ENCODE assay signal across 1 cellular context in the genomic region with DNA sequence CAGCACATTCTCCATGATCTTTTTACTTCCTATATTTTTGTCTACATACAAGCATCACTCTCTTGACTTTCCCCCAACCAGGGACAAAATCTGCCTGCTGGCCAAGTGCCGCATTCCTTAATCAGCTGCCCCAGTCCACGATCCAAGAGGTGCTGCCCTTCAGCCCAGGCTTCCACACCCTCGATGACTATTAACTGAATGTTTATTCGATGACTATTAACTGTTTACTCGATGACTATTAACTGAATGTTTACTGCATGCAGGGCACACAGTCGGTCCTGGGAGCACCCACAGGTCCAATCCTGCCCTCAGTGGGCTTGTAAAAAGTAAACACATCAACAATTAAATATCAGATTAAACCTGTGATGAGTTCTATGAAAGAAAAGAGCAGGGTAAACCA.
TF ChIP-seq lines count a peak whose summit lies in the region.

No MANE protein-coding gene starts in this region.

TF ChIP-seq in GM23338, 12 proteins besides CTCF, POLR2A, EP300 and RAD21:
- no peak for TF ChIP-seq STAT1 (IDR thresholded peaks at IDR 0.05; ENCODE audit: unreplicated experiment)
- TF ChIP-seq, protein P1, sequence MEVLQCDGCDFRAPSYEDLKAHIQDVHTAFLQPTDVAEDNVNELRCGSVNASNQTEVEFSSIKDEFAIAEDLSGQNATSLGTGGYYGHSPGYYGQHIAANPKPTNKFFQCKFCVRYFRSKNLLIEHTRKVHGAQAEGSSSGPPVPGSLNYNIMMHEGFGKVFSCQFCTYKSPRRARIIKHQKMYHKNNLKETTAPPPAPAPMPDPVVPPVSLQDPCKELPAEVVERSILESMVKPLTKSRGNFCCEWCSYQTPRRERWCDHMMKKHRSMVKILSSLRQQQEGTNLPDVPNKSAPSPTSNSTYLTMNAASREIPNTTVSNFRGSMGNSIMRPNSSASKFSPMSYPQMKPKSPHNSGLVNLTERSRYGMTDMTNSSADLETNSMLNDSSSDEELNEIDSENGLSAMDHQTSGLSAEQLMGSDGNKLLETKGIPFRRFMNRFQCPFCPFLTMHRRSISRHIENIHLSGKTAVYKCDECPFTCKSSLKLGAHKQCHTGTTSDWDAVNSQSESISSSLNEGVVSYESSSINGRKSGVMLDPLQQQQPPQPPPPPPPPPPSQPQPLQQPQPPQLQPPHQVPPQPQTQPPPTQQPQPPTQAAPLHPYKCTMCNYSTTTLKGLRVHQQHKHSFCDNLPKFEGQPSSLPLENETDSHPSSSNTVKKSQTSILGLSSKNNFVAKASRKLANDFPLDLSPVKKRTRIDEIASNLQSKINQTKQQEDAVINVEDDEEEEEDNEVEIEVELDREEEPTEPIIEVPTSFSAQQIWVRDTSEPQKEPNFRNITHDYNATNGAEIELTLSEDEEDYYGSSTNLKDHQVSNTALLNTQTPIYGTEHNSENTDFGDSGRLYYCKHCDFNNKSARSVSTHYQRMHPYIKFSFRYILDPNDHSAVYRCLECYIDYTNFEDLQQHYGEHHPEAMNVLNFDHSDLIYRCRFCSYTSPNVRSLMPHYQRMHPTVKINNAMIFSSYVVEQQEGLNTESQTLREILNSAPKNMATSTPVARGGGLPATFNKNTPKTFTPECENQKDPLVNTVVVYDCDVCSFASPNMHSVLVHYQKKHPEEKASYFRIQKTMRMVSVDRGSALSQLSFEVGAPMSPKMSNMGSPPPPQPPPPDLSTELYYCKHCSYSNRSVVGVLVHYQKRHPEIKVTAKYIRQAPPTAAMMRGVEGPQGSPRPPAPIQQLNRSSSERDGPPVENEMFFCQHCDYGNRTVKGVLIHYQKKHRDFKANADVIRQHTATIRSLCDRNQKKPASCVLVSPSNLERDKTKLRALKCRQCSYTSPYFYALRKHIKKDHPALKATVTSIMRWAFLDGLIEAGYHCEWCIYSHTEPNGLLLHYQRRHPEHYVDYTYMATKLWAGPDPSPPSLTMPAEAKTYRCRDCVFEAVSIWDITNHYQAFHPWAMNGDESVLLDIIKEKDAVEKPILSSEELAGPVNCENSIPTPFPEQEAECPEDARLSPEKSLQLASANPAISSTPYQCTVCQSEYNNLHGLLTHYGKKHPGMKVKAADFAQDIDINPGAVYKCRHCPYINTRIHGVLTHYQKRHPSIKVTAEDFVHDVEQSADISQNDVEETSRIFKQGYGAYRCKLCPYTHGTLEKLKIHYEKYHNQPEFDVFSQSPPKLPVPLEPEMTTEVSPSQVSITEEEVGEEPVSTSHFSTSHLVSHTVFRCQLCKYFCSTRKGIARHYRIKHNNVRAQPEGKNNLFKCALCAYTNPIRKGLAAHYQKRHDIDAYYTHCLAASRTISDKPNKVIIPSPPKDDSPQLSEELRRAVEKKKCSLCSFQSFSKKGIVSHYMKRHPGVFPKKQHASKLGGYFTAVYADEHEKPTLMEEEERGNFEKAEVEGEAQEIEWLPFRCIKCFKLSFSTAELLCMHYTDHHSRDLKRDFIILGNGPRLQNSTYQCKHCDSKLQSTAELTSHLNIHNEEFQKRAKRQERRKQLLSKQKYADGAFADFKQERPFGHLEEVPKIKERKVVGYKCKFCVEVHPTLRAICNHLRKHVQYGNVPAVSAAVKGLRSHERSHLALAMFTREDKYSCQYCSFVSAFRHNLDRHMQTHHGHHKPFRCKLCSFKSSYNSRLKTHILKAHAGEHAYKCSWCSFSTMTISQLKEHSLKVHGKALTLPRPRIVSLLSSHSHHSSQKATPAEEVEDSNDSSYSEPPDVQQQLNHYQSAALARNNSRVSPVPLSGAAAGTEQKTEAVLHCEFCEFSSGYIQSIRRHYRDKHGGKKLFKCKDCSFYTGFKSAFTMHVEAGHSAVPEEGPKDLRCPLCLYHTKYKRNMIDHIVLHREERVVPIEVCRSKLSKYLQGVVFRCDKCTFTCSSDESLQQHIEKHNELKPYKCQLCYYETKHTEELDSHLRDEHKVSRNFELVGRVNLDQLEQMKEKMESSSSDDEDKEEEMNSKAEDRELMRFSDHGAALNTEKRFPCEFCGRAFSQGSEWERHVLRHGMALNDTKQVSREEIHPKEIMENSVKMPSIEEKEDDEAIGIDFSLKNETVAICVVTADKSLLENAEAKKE (CRISPR knock-in tag; IDR thresholded peaks at IDR 0.05), result no peak
- no peak for TF ChIP-seq EZH2 (IDR thresholded peaks at IDR 0.05; ENCODE audit: low read depth, unreplicated experiment)
- TF ChIP-seq, protein P2, sequence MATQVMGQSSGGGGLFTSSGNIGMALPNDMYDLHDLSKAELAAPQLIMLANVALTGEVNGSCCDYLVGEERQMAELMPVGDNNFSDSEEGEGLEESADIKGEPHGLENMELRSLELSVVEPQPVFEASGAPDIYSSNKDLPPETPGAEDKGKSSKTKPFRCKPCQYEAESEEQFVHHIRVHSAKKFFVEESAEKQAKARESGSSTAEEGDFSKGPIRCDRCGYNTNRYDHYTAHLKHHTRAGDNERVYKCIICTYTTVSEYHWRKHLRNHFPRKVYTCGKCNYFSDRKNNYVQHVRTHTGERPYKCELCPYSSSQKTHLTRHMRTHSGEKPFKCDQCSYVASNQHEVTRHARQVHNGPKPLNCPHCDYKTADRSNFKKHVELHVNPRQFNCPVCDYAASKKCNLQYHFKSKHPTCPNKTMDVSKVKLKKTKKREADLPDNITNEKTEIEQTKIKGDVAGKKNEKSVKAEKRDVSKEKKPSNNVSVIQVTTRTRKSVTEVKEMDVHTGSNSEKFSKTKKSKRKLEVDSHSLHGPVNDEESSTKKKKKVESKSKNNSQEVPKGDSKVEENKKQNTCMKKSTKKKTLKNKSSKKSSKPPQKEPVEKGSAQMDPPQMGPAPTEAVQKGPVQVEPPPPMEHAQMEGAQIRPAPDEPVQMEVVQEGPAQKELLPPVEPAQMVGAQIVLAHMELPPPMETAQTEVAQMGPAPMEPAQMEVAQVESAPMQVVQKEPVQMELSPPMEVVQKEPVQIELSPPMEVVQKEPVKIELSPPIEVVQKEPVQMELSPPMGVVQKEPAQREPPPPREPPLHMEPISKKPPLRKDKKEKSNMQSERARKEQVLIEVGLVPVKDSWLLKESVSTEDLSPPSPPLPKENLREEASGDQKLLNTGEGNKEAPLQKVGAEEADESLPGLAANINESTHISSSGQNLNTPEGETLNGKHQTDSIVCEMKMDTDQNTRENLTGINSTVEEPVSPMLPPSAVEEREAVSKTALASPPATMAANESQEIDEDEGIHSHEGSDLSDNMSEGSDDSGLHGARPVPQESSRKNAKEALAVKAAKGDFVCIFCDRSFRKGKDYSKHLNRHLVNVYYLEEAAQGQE (IDR thresholded peaks at IDR 0.05; ENCODE audit: unreplicated experiment), result no peak
- no peak for TF ChIP-seq POLR2AphosphoS5 (IDR thresholded peaks at IDR 0.05; ENCODE audit: low read depth)
- TF ChIP-seq ZNF331 (CRISPR knock-in tag; IDR thresholded peaks at IDR 0.05; ENCODE audit: low read depth), result no peak
- TF ChIP-seq JUNB (IDR thresholded peaks at IDR 0.05; ENCODE audit: unreplicated experiment), result no peak
- TF ChIP-seq, protein P3, sequence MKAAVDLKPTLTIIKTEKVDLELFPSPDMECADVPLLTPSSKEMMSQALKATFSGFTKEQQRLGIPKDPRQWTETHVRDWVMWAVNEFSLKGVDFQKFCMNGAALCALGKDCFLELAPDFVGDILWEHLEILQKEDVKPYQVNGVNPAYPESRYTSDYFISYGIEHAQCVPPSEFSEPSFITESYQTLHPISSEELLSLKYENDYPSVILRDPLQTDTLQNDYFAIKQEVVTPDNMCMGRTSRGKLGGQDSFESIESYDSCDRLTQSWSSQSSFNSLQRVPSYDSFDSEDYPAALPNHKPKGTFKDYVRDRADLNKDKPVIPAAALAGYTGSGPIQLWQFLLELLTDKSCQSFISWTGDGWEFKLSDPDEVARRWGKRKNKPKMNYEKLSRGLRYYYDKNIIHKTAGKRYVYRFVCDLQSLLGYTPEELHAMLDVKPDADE (IDR thresholded peaks at IDR 0.05), result no peak
- TF ChIP-seq EZH2phosphoT487 (IDR thresholded peaks at IDR 0.05; ENCODE audit: unreplicated experiment), result no peak
- no peak for TF ChIP-seq ZNF114 (CRISPR knock-in tag; IDR thresholded peaks at IDR 0.05)
TF ChIP-seq in GM23338: peak in this region for 0.
